In genomic region chr22:49655168-49655812, GRCh38 we compare ENCODE assay signal across 17 cellular contexts.
A peak's percentile ranks its signal among the peaks of the same experiment; 100 is the strongest.
DNase-seq lines count a peak whose midpoint lies in the region; ATAC-seq, FAIRE-seq and TF ChIP-seq lines count a peak whose summit lies in the region.
"Had no signal": no experiment of that assay in that cellular context is flagged by ENCODE, and none has a peak within 500 bp of the region (broad histone marks: within the 10 kb centered on the region; RNA-seq: fewer than 3 reads in every experiment).

No MANE protein-coding gene starts in this region.

- H3K27me3 ChIP-seq in Loucy (ENCODE audit: insufficient read depth, low read length, poor library complexity, severe bottlenecking) (no peaks in the 10 kb centered on the region), GM12878 (replicated peaks in 1 of 2; ENCODE audit: control insufficient read depth in 2 of 2, insufficient read depth in 2 of 2, low read length in 1 of 2) (no peaks in the 10 kb centered on the region), A673 (replicated peaks; ENCODE audit: insufficient read depth, low read depth, low read length, poor library complexity) (no peaks in the 10 kb centered on the region), adrenal gland (no peaks in the 10 kb centered on the region)

- H3K36me3 ChIP-seq in Loucy (ENCODE audit: insufficient read depth, low read length) (no peaks in the 10 kb centered on the region; the same call in 1 of the 2 replicates), GM12878 (ENCODE audit: control insufficient read depth in 2 of 2, insufficient read depth in 2 of 2, low read length in 1 of 2) (peaks cover 0 to 3% of the 10 kb centered on the region in 2 experiments; a peak in 3 of 4 replicates), A673 (ENCODE audit: insufficient read depth, low read length, poor library complexity, severe bottlenecking) (no peaks in the 10 kb centered on the region), adrenal gland (replicated peaks in 1 of 2) (no peaks in the 10 kb centered on the region)
- H3K36me3 ChIP-seq: esophagus squamous epithelium, SJCRH30 had no signal

- intact Hi-C loops in GM12878 (cut with micrococcal nuclease; ENCODE audit: unreplicated experiment): no loop called here
- intact Hi-C loops in A673 (cut with micrococcal nuclease; ENCODE audit: unreplicated experiment): no loop called here
- intact Hi-C loops in adrenal gland (cut with DNase I): no loop called here

- peaks cover 48% of the 10 kb centered on the region for H3K4me1 Mint-ChIP-seq in activated T-cell treated with anti-CD3 and anti-CD28 coated beads, Interleukin-2, amount 50 U/mL, for 72 hours (ENCODE audit: low read depth)
- H3K4me1 Mint-ChIP-seq in stimulated activated naive B cell treated with anti-CD40 and anti-IgM and Interleukin-4, amounts not matched to agents 10 μg/mL and 1 μg/mL and 100 μg/mL, for 72 hours: peaks cover 27 to 30% of the 10 kb centered on the region in 2 donors

- H4K20me1 ChIP-seq in Loucy (ENCODE audit: insufficient read depth, low read length, poor library complexity, severe bottlenecking) (peaks cover 20% of the 10 kb centered on the region), GM12878 (ENCODE audit: control insufficient read depth, insufficient read depth) (no peaks in the 10 kb centered on the region)

- no peaks in the 10 kb centered on the region for H3K9me3 ChIP-seq in Loucy (ENCODE audit: insufficient read depth, low read depth, low read length)
- H3K9me3 ChIP-seq in GM12878 (replicated peaks; ENCODE audit: control insufficient read depth, insufficient read depth, low read length): no peaks in the 10 kb centered on the region; the same call in 2 of the 3 replicates
- no peaks in the 10 kb centered on the region for H3K9me3 ChIP-seq in A673 (ENCODE audit: low read depth, low read length, poor library complexity, severe bottlenecking)
- H3K9me3 ChIP-seq in adrenal gland (replicated peaks in 1 of 3): no peaks in the 10 kb centered on the region
- H3K9me3 ChIP-seq: esophagus squamous epithelium, SJCRH30 had no signal

- no peak for FAIRE-seq in GM12878 (lab: Jason Lieb, UNC)
- FAIRE-seq: GM18507 had no signal

- RAD21 ChIA-PET in GM12878 (lab: Charles Lee; ENCODE audit: unreplicated experiment): no interaction called here

- WGBS in GM12878 (ENCODE audit: insufficient coverage, insufficient replicate concordance, low lambda C conversion rate, missing lambda C conversion rate): 83% methylated on average over 29 of the region's 29 CpGs
- WGBS in adrenal gland, 4 donors: 58 to 70% (median 66%) methylated on average over 19 to 29 of the region's 29 CpGs

- peak overlapping the region; percentile 97 for H3K4me2 ChIP-seq in Loucy (ENCODE audit: low read depth, low read length, poor library complexity, severe bottlenecking)
- H3K4me2 ChIP-seq in GM12878 (ENCODE audit: control insufficient read depth, insufficient read depth): peak overlapping the region; percentile 19; the same call in 1 of the 2 replicates

- no peaks in the 10 kb centered on the region for H3K27me3 Mint-ChIP-seq in activated T-cell treated with anti-CD3 and anti-CD28 coated beads, Interleukin-2, amount 50 U/mL, for 72 hours (ENCODE audit: low read depth)
- H3K27me3 Mint-ChIP-seq in stimulated activated naive B cell treated with anti-CD40 and anti-IgM and Interleukin-4, amounts not matched to agents 10 μg/mL and 1 μg/mL and 100 μg/mL, for 72 hours: no peaks in the 10 kb centered on the region

- CTCF ChIA-PET in GM12878 (lab: Yijun Ruan, JAX): no interaction called here
- CTCF ChIA-PET in A673 (lab: Charles Lee): no interaction called here

- H3F3A ChIP-seq in Loucy (ENCODE audit: low read depth): no peaks in the 10 kb centered on the region

- ATAC-seq in activated T-cell treated with anti-CD3 and anti-CD28 coated beads, Interleukin-2, amount 50 U/mL, for 72 hours (replicated peaks in 1 of 2): no peak
- no peak for ATAC-seq in GM12878
- no peak for ATAC-seq in stimulated activated naive B cell treated with anti-CD40 and anti-IgM and Interleukin-4, amounts not matched to agents 10 μg/mL and 1 μg/mL and 100 μg/mL, for 72 hours (replicated peaks)

- SMC1A ChIA-PET in GM12878 (lab: Charles Lee; ENCODE audit: uncharacterized antibody, unreplicated experiment): no interaction called here

- H3K4me3 Mint-ChIP-seq in activated T-cell treated with anti-CD3 and anti-CD28 coated beads, Interleukin-2, amount 50 U/mL, for 72 hours: peak overlapping the region; percentile 97
- peak overlapping the region; percentile 56 to 71 for H3K4me3 Mint-ChIP-seq in stimulated activated naive B cell treated with anti-CD40 and anti-IgM and Interleukin-4, amounts not matched to agents 10 μg/mL and 1 μg/mL and 100 μg/mL, for 72 hours

- no peak for TF ChIP-seq CTCF in Loucy (conservative IDR thresholded peaks at IDR 0.05; ENCODE audit: low read length)
- no peak for TF ChIP-seq CTCF in GM12878 (IDR thresholded peaks at IDR 0.05 in 2 of 3, conservative IDR thresholded peaks at IDR 0.05 in 1 of 3; ENCODE audit: control insufficient read depth in 2 of 3, extremely low read depth in 1 of 3, insufficient read depth in 1 of 3, low read depth in 3 of 3, low read length in 3 of 3)
- TF ChIP-seq CTCF in A673 (conservative IDR thresholded peaks at IDR 0.05; ENCODE audit: low read depth, low read length): no peak
- TF ChIP-seq CTCF in adrenal gland (IDR thresholded peaks at IDR 0.05): no peak

- TF ChIP-seq POLR2A in GM12878 (IDR thresholded peaks at IDR 0.05; ENCODE audit: low read depth, low read length): no peak
- TF ChIP-seq POLR2A in adrenal gland (IDR thresholded peaks at IDR 0.05): no peak

- H3K36me3 Mint-ChIP-seq in activated T-cell treated with anti-CD3 and anti-CD28 coated beads, Interleukin-2, amount 50 U/mL, for 72 hours (ENCODE audit: insufficient read depth in 2 of 2): peaks cover 3 to 21% of the 10 kb centered on the region in 2 donors
- H3K36me3 Mint-ChIP-seq in stimulated activated naive B cell treated with anti-CD40 and anti-IgM and Interleukin-4, amounts not matched to agents 10 μg/mL and 1 μg/mL and 100 μg/mL, for 72 hours: peaks cover 16 to 37% of the 10 kb centered on the region in 2 donors

- H3K4me1 ChIP-seq in Loucy (ENCODE audit: insufficient read depth, low read length, poor library complexity, severe bottlenecking) (peaks cover 40% of the 10 kb centered on the region), GM12878 (ENCODE audit: control insufficient read depth, insufficient read depth, low read length) (no peaks in the 10 kb centered on the region), A673 (ENCODE audit: insufficient read depth, low read length, poor library complexity, severe bottlenecking) (no peaks in the 10 kb centered on the region), adrenal gland (replicated peaks in 1 of 2) (no peaks in the 10 kb centered on the region)
- H3K4me1 ChIP-seq: SJCRH30 had no signal

- H3K9ac ChIP-seq in Loucy (ENCODE audit: low read depth, low read length, poor library complexity, severe bottlenecking) (peak overlapping the region; percentile 98), GM12878 (ENCODE audit: control insufficient read depth, insufficient read depth, low read length) (no peak overlapping the region)

- no peak for DNase-seq in activated T-cell treated with anti-CD3 and anti-CD28 coated beads, Interleukin-2, amount 50 U/mL, for 72 hours
- DNase-seq in activated T-cell treated with anti-CD3 and anti-CD28 coated beads for 4 hours (no peak), GM12878 (ENCODE audit: low read depth, low spot score) (no peak), A673 (ENCODE audit: low spot score) (no peak), adrenal gland (no peak), epidermal melanocyte (ENCODE audit: insufficient read length, low spot score) (no peak)
- DNase-seq in stimulated activated naive B cell treated with anti-CD40 and anti-IgM and Interleukin-4, amounts not matched to agents 10 μg/mL and 1 μg/mL and 100 μg/mL, for 72 hours: no peak
- DNase-seq: activated CD4-positive, CD25-positive, alpha-beta regulatory T cell; activated naive CD4-positive, alpha-beta T cell; DMS79 treated with DMSO at 0.1 percent for 48 hours; esophagus squamous epithelium; hypothalamus; NCI-H1105 treated with DMSO at 0.1 percent for 48 hours; NCI-H524 treated with DMSO at 0.1 percent for 48 hours; SJCRH30 had no signal

- H3K27ac ChIP-seq in GM12878 (ENCODE audit: control insufficient read depth, insufficient read depth) (no peak overlapping the region), A673 (ENCODE audit: low read depth, low read length, poor library complexity, severe bottlenecking) (no peak overlapping the region), adrenal gland (no peak overlapping the region)
- H3K27ac ChIP-seq: SJCRH30 had no signal

- POLR2A ChIA-PET in GM12878 (lab: Charles Lee) (no interaction called here), A673 (lab: Charles Lee; ENCODE audit: low non-redundant PET) (no interaction called here)

- BruUV-seq in GM12878 (replicated peaks; lab: Mats Ljungman, UMichigan) (no TSS peak), A673 (replicated peaks; lab: Mats Ljungman, UMichigan) (no TSS peak)

- in situ Hi-C loops in GM12878 (cut with MboI): no loop called here

- peak overlapping the region; percentile 54 for H3K27ac Mint-ChIP-seq in activated T-cell treated with anti-CD3 and anti-CD28 coated beads, Interleukin-2, amount 50 U/mL, for 72 hours
- H3K27ac Mint-ChIP-seq in stimulated activated naive B cell treated with anti-CD40 and anti-IgM and Interleukin-4, amounts not matched to agents 10 μg/mL and 1 μg/mL and 100 μg/mL, for 72 hours: no peak overlapping the region

- no peak for TF ChIP-seq EP300 in GM12878 (IDR thresholded peaks at IDR 0.05; ENCODE audit: borderline replicate concordance in 1 of 2, control insufficient read depth in 1 of 2, low read depth in 2 of 2, low read length in 2 of 2)

- H3K9me2 ChIP-seq in Loucy (replicated peaks; ENCODE audit: low read depth, low read length): no peaks in the 10 kb centered on the region

- H2AFZ ChIP-seq in Loucy (ENCODE audit: low read length) (no peak overlapping the region), GM12878 (ENCODE audit: control insufficient read depth, low read depth, low read length) (no peak overlapping the region)

- H3K79me2 ChIP-seq in Loucy (ENCODE audit: insufficient read depth, low read length) (peaks cover 64% of the 10 kb centered on the region), GM12878 (ENCODE audit: control insufficient read depth, insufficient read depth, low read length) (peaks cover 28% of the 10 kb centered on the region)

- H3K4me3 ChIP-seq in Loucy (ENCODE audit: low read length, poor library complexity, severe bottlenecking) (peak overlapping the region; percentile 76), GM12878 (peak overlapping the region; percentile 77), A673 (ENCODE audit: low read depth, low read length, poor library complexity, severe bottlenecking) (no peak overlapping the region), adrenal gland (no peak overlapping the region)
- H3K4me3 ChIP-seq: SJCRH30 had no signal

- TF ChIP-seq RAD21 in GM12878 (IDR thresholded peaks at IDR 0.05; ENCODE audit: insufficient read depth, low read depth, low read length): no peak

- H3K9me3 Mint-ChIP-seq in activated T-cell treated with anti-CD3 and anti-CD28 coated beads, Interleukin-2, amount 50 U/mL, for 72 hours: no peaks in the 10 kb centered on the region
- H3K9me3 Mint-ChIP-seq in stimulated activated naive B cell treated with anti-CD40 and anti-IgM and Interleukin-4, amounts not matched to agents 10 μg/mL and 1 μg/mL and 100 μg/mL, for 72 hours: peaks cover 0 to 2% of the 10 kb centered on the region in 2 donors

Comparison
In these comparisons a context has a peak if more than half of its experiments do, and no peak if none do; other contexts are left out.
1. H3K4me3 ChIP-seq: peak in Loucy (single experiment) and GM12878 (single experiment); none in A673 (single experiment) and adrenal gland (0 of 4).